In genomic region chr13:51713807-51714206, GRCh38 we compare ENCODE assay signal across 22 cellular contexts.
"Had no signal": no experiment of that assay in that cellular context is flagged by ENCODE, and none has a peak within 500 bp of the region (broad histone marks: within the 10 kb centered on the region; RNA-seq: fewer than 3 reads in every experiment).

No MANE protein-coding gene starts in this region.

- H3K9me3 Mint-ChIP-seq: activated CD8-positive, alpha-beta T cell treated with anti-CD3 and anti-CD28 coated beads for 36 hours; activated naive CD4-positive, alpha-beta T cell treated with anti-CD3 and anti-CD28 coated beads, Interleukin-2, amount 10 ng/mL, durations not matched to agents 7 days and 5 days; activated naive CD8-positive, alpha-beta T cell treated with anti-CD3 and anti-CD28 coated beads, Interleukin-2, amount 50 U/mL, for 24 hours; activated T-cell treated with anti-CD3 and anti-CD28 coated beads, Interleukin-2, amount 50 U/mL, for 24 hours; T-cell had no signal

- DNase-seq: activated CD4-positive, alpha-beta T cell treated with anti-CD3 and anti-CD28 coated beads for 48 hours; activated CD4-positive, CD25-positive, alpha-beta regulatory T cell; activated CD8-positive, alpha-beta T cell treated with anti-CD3 and anti-CD28 coated beads for 36 hours; activated effector memory CD4-positive, alpha-beta T cell treated with Interleukin-2 at 50 U/mL for 16 hours; activated naive CD4-positive, alpha-beta T cell treated with anti-CD3 and anti-CD28 coated beads, Interleukin-2, amount 10 ng/mL, durations not matched to agents 7 days and 5 days; activated naive CD8-positive, alpha-beta T cell treated with anti-CD3 and anti-CD28 coated beads, Interleukin-2, amount 50 U/mL, for 24 hours; activated T-cell treated with anti-CD3 and anti-CD28 coated beads, Interleukin-2, amount 50 U/mL, for 24 hours; aorta; heart right ventricle; left cardiac atrium; mesendoderm; naive thymus-derived CD4-positive, alpha-beta T cell; sigmoid colon; spleen; stimulated activated naive CD4-positive, alpha-beta T cell; T-cell; T-helper 9 cell; transverse colon had no signal

- H3K4me1 Mint-ChIP-seq: activated naive CD4-positive, alpha-beta T cell treated with anti-CD3 and anti-CD28 coated beads, Interleukin-2, amount 10 ng/mL, durations not matched to agents 7 days and 5 days; activated naive CD8-positive, alpha-beta T cell treated with anti-CD3 and anti-CD28 coated beads, Interleukin-2, amount 50 U/mL, for 24 hours; T-cell had no signal

- H3K36me3 Mint-ChIP-seq: activated naive CD4-positive, alpha-beta T cell treated with anti-CD3 and anti-CD28 coated beads, Interleukin-2, amount 10 ng/mL, durations not matched to agents 7 days and 5 days had no signal

- H2AFZ ChIP-seq: parathyroid adenoma had no signal

- H3K4me3 ChIP-seq: coronary artery, heart right ventricle, sigmoid colon, spleen, suprapubic skin, transverse colon had no signal

- H3K27me3 Mint-ChIP-seq: activated CD8-positive, alpha-beta T cell treated with anti-CD3 and anti-CD28 coated beads for 36 hours; activated naive CD4-positive, alpha-beta T cell treated with anti-CD3 and anti-CD28 coated beads, Interleukin-2, amount 10 ng/mL, durations not matched to agents 7 days and 5 days; activated naive CD8-positive, alpha-beta T cell treated with anti-CD3 and anti-CD28 coated beads, Interleukin-2, amount 50 U/mL, for 24 hours; activated T-cell treated with anti-CD3 and anti-CD28 coated beads, Interleukin-2, amount 50 U/mL, for 24 hours; naive thymus-derived CD4-positive, alpha-beta T cell; T-cell had no signal

- H3K36me3 ChIP-seq: neutrophil, sigmoid colon, spleen, transverse colon had no signal

- H3K27me3 ChIP-seq: heart right ventricle, neutrophil, sigmoid colon, spleen, suprapubic skin, transverse colon had no signal

- H3K9me3 ChIP-seq: heart right ventricle, neutrophil, sigmoid colon, spleen, suprapubic skin, transverse colon had no signal

- H3K4me1 ChIP-seq: parathyroid adenoma, sigmoid colon, suprapubic skin, transverse colon had no signal

- H3K4me3 Mint-ChIP-seq: activated CD8-positive, alpha-beta T cell treated with anti-CD3 and anti-CD28 coated beads for 36 hours; activated naive CD4-positive, alpha-beta T cell treated with anti-CD3 and anti-CD28 coated beads, Interleukin-2, amount 10 ng/mL, durations not matched to agents 7 days and 5 days; activated naive CD8-positive, alpha-beta T cell treated with anti-CD3 and anti-CD28 coated beads, Interleukin-2, amount 50 U/mL, for 24 hours; activated T-cell treated with anti-CD3 and anti-CD28 coated beads, Interleukin-2, amount 50 U/mL, for 24 hours; naive thymus-derived CD4-positive, alpha-beta T cell; T-cell had no signal

- ATAC-seq: activated naive CD8-positive, alpha-beta T cell treated with anti-CD3 and anti-CD28 coated beads, Interleukin-2, amount 50 U/mL, for 24 hours; heart right ventricle; left cardiac atrium; T-cell had no signal

- H3K27ac ChIP-seq: coronary artery, neutrophil, parathyroid adenoma, sigmoid colon, transverse colon had no signal

- H3K79me2 ChIP-seq: parathyroid adenoma had no signal

- H3K27ac Mint-ChIP-seq: activated CD8-positive, alpha-beta T cell treated with anti-CD3 and anti-CD28 coated beads for 36 hours; activated naive CD4-positive, alpha-beta T cell treated with anti-CD3 and anti-CD28 coated beads, Interleukin-2, amount 10 ng/mL, durations not matched to agents 7 days and 5 days; activated naive CD8-positive, alpha-beta T cell treated with anti-CD3 and anti-CD28 coated beads, Interleukin-2, amount 50 U/mL, for 24 hours; activated T-cell treated with anti-CD3 and anti-CD28 coated beads, Interleukin-2, amount 50 U/mL, for 24 hours; naive thymus-derived CD4-positive, alpha-beta T cell; T-cell had no signal
